In genomic region chr5:69367697-69368279, GRCh38 we compare ENCODE assay signal across 9 cellular contexts. TPM values are rescaled to one million over a fixed set of nuclear protein-coding genes. Genes with fewer than 3 reads are reported as not detected.
DNase-seq lines count a peak whose midpoint lies in the region; ATAC-seq, FAIRE-seq and TF ChIP-seq lines count a peak whose summit lies in the region.
"Had no signal": no experiment of that assay in that cellular context is flagged by ENCODE, and none has a peak within 500 bp of the region (broad histone marks: within the 10 kb centered on the region; RNA-seq: fewer than 3 reads in every experiment).

No MANE protein-coding gene starts in this region.

- H3K9me3 Mint-ChIP-seq in Caco-2 (ENCODE audit: unreplicated experiment) (no peaks in the 10 kb centered on the region), natural killer cell (no peaks in the 10 kb centered on the region)

- H3K27ac Mint-ChIP-seq in Caco-2 (ENCODE audit: unreplicated experiment) = peak overlapping the region; percentile 99
- peak overlapping the region; percentile 95 to 96 for H3K27ac Mint-ChIP-seq in natural killer cell

- peaks cover 8% of the 10 kb centered on the region for H3K4me1 Mint-ChIP-seq in Caco-2 (ENCODE audit: low read depth, unreplicated experiment)
- peaks cover 27 to 31% of the 10 kb centered on the region in 2 donors for H3K4me1 Mint-ChIP-seq in natural killer cell

- H3K27me3 ChIP-seq in Caco-2 (replicated peaks; ENCODE audit: control insufficient read depth, insufficient read depth, low read length) (no peaks in the 10 kb centered on the region), bronchial epithelial cell (ENCODE audit: control insufficient read depth, insufficient read depth, low read length) (no peaks in the 10 kb centered on the region)

- ATAC-seq in natural killer cell (no peak), GM18505 (IDR thresholded peaks at IDR 0.05; ENCODE audit: unreplicated experiment) (no peak), HG03457 (IDR thresholded peaks at IDR 0.05; ENCODE audit: unreplicated experiment) (no peak), HG03108 (IDR thresholded peaks at IDR 0.05; ENCODE audit: unreplicated experiment) (no peak)

- no peak for FAIRE-seq in bronchial epithelial cell (lab: Jason Lieb, UNC)

- H3K4me3 ChIP-seq in Caco-2 (ENCODE audit: low read depth, low read length) = peak overlapping the region; percentile 67; the same call in 1 of the 2 replicates
- H3K4me3 ChIP-seq in LNCaP clone FGC (ENCODE audit: low read depth, low read length) = peak overlapping the region; percentile 80
- peak overlapping the region; percentile 90 for H3K4me3 ChIP-seq in bronchial epithelial cell (ENCODE audit: low read depth, low read length)

- intact Hi-C loops in Caco-2 (cut with micrococcal nuclease; ENCODE audit: unreplicated experiment) (loop anchor here (5.0 kb wide), 2 partner anchors 50 to 325 kb away; partner anchors contain the start of gene MARVELD2), natural killer cell (cut with micrococcal nuclease) (loop anchor here (2.0 kb wide), 3 partner anchors 35 to 201 kb away; partner anchors contain the start of genes CCDC125, CCNB1 and CDK7)

- DNase-seq in Caco-2 (no peak), LNCaP clone FGC (ENCODE audit: low read depth) (no peak), bronchial epithelial cell (ENCODE audit: low read depth) (no peak), natural killer cell (no peak), anterior cingulate cortex (lab: John Stamatoyannopoulos, UW) (no peak)
- DNase-seq: NCI-H774 had no signal

- no peak for TF ChIP-seq POLR2A in GM18505 (IDR thresholded peaks at IDR 0.05; ENCODE audit: borderline replicate concordance, extremely low read depth, insufficient read depth, insufficient read length)

- H3K27me3 Mint-ChIP-seq in Caco-2 (ENCODE audit: insufficient read depth, unreplicated experiment) (no peaks in the 10 kb centered on the region), natural killer cell (ENCODE audit: low read depth in 2 of 2) (no peaks in the 10 kb centered on the region)

- H3K36me3 Mint-ChIP-seq in Caco-2 (ENCODE audit: insufficient read depth, unreplicated experiment) (peaks cover 71% of the 10 kb centered on the region), natural killer cell (peaks cover 8% of the 10 kb centered on the region)

- CTCF ChIA-PET in Caco-2 (lab: Charles Lee) = no interaction called here

- TF ChIP-seq CTCF in Caco-2 (IDR thresholded peaks at IDR 0.05; ENCODE audit: insufficient read depth in 1 of 2, low read depth in 1 of 2, low read length in 1 of 2, severe bottlenecking in 1 of 2, unreplicated experiment in 1 of 2) (no peak), LNCaP clone FGC (IDR thresholded peaks at IDR 0.05; ENCODE audit: control insufficient read depth, extremely low read depth, insufficient read depth) (peak; percentile 34), bronchial epithelial cell (IDR thresholded peaks at IDR 0.05; ENCODE audit: insufficient read depth, low read length, severe bottlenecking) (no peak), natural killer cell (IDR thresholded peaks at IDR 0.05) (no peak)

- H3K36me3 ChIP-seq in Caco-2 (ENCODE audit: control insufficient read depth, insufficient read depth, low read length) (no peaks in the 10 kb centered on the region; the same call in 1 of the 2 replicates), bronchial epithelial cell (ENCODE audit: control insufficient read depth, insufficient read depth, low read length) (peaks cover 4% of the 10 kb centered on the region)

- POLR2A ChIA-PET in Caco-2 (lab: Charles Lee) = no interaction called here

- no TSS peak for BruUV-seq in Caco-2 (replicated peaks; lab: Mats Ljungman, UMichigan)

- peak overlapping the region; percentile 90 for H3K4me3 Mint-ChIP-seq in Caco-2 (ENCODE audit: unreplicated experiment)
- H3K4me3 Mint-ChIP-seq in natural killer cell = peak overlapping the region; percentile 93

- H3K4me1 ChIP-seq in Caco-2 = peaks cover 15% of the 10 kb centered on the region

- H3K9me3 ChIP-seq in Caco-2 = no peaks in the 10 kb centered on the region

RNA-seq across cellular contexts. Expression of gene AK6, which starts 1.5 kb away (rescaled TPM):
- total RNA-seq in Caco-2 (2022) (66.8 and 75.1 TPM in 2 replicates), bronchial epithelial cell (32.6 and 50.2 TPM in 2 replicates), natural killer cell (10 to 100 TPM in 1 of 3 donors, 1 to 10 TPM in 2; 5.8 to 10.8 (median 9.7) TPM)

RNA-seq across cellular contexts. Expression of gene TAF9, which starts 1.5 kb away (rescaled TPM):
- total RNA-seq in Caco-2 (2022) = 92.5 and 101 TPM in 2 replicates
- 66.9 and 150 TPM in 2 replicates for total RNA-seq in bronchial epithelial cell
- total RNA-seq in natural killer cell = 10 to 100 TPM; 38.3 to 53.8 (median 46.6) TPM

RNA-seq across cellular contexts. Expression of gene RAD17, which starts 1.8 kb away (rescaled TPM):
- total RNA-seq in Caco-2 (2022) (33.8 and 36.0 TPM in 2 replicates), bronchial epithelial cell (17.6 and 23.2 TPM in 2 replicates), natural killer cell (10 to 100 TPM; 24.4 to 34.3 (median 24.6) TPM)

RNA-seq across cellular contexts. Expression of gene CCDC125, which starts 35.2 kb away (rescaled TPM):
- total RNA-seq in Caco-2 (2022) (20.8 and 22.4 TPM in 2 replicates), bronchial epithelial cell (3.4 and 5.5 TPM in 2 replicates), natural killer cell (10 to 100 TPM in 2 of 3 donors, 1 to 10 TPM in 1; 7.2 to 12.8 (median 12.2) TPM)

RNA-seq across cellular contexts. Expression of gene MARVELD2, which starts 47.1 kb away (rescaled TPM):
- 47.2 and 50.3 TPM in 2 replicates for total RNA-seq in Caco-2 (2022)
- total RNA-seq in bronchial epithelial cell = 19.5 and 28.7 TPM in 2 replicates
- total RNA-seq in natural killer cell = under 1 TPM in 1 of 3 donors, not detected in 2; 0.50 TPM
